In genomic region chr18:77032121-77032758, GRCh38 we compare ENCODE assay signal across 16 cellular contexts.
DNase-seq lines count a peak whose midpoint lies in the region; ATAC-seq and TF ChIP-seq lines count a peak whose summit lies in the region.
"Had no signal": no experiment of that assay in that cellular context is flagged by ENCODE, and none has a peak within 500 bp of the region (broad histone marks: within the 10 kb centered on the region; RNA-seq: fewer than 3 reads in every experiment).

No MANE protein-coding gene starts in this region.

- ATAC-seq in natural killer cell (peak in 2 of 3 donors; percentile 49 to 72), HG03045 (IDR thresholded peaks at IDR 0.05; ENCODE audit: unreplicated experiment) (no peak)
- ATAC-seq: activated CD8-positive, alpha-beta T cell treated with anti-CD3 and anti-CD28 coated beads, Interleukin-2, amount 10 ng/mL, durations not matched to agents 7 days and 5 days; esophagus mucosa had no signal

- H3K36me3 Mint-ChIP-seq in natural killer cell, result peaks cover 10% of the 10 kb centered on the region

- no peaks in the 10 kb centered on the region for H4K20me1 ChIP-seq in osteoblast (ENCODE audit: insufficient read depth, low read length)

- no peaks in the 10 kb centered on the region for H3K36me3 ChIP-seq in osteoblast (ENCODE audit: insufficient read depth, low read length)

- H3K27ac Mint-ChIP-seq in natural killer cell, result peak overlapping the region; percentile 70 to 83
- H3K27ac Mint-ChIP-seq: activated naive CD4-positive, alpha-beta T cell treated with anti-CD3 and anti-CD28 coated beads for 36 hours had no signal

- CTCF ChIA-PET in AG04450 (lab: Charles Lee), result interaction anchor here (1.1 to 1.7 kb wide), 2 partner anchors 32 to 180 kb away, joined by 4 read pairs; no protein-coding TSS in a partner anchor

- no peaks in the 10 kb centered on the region for H3K79me2 ChIP-seq in osteoblast (ENCODE audit: insufficient read depth, low read length)

- peak overlapping the region; percentile 70 for H3K4me3 Mint-ChIP-seq in natural killer cell
- H3K4me3 Mint-ChIP-seq: activated CD8-positive, alpha-beta T cell treated with anti-CD3 and anti-CD28 coated beads, Interleukin-2, amount 10 ng/mL, durations not matched to agents 7 days and 5 days; activated naive CD4-positive, alpha-beta T cell treated with anti-CD3 and anti-CD28 coated beads for 36 hours had no signal

- in situ Hi-C loops in KBM-7 (cut with MboI; ENCODE audit: low pct_unique_long_range_greater_than_20kb, low sequenced_read_pairs), result no loop called here

- H3K4me1 Mint-ChIP-seq in natural killer cell, result peaks cover 64 to 67% of the 10 kb centered on the region in 2 donors

- H3K4me2 ChIP-seq in osteoblast (ENCODE audit: insufficient read depth, low read length), result no peak overlapping the region

- H3K27ac ChIP-seq in AG04450 (ENCODE audit: low read depth, low read length) (peak overlapping the region; percentile 21), caudate nucleus (ENCODE audit: low read depth, low read length) (peak overlapping the region; percentile 74), osteoblast (ENCODE audit: low read depth, low read length) (no peak overlapping the region)
- H3K27ac ChIP-seq: parathyroid adenoma had no signal

- peaks cover 7% of the 10 kb centered on the region for H3K4me1 ChIP-seq in osteoblast (ENCODE audit: insufficient read depth, low read length)

- TF ChIP-seq CTCF in AG04450 (IDR thresholded peaks at IDR 0.05; ENCODE audit: low read depth, low read length) (no peak), natural killer cell (IDR thresholded peaks at IDR 0.05) (no peak), GM20000 (IDR thresholded peaks at IDR 0.05; ENCODE audit: extremely low read depth, missing control alignments) (no peak), osteoblast (IDR thresholded peaks at IDR 0.05; ENCODE audit: extremely low read depth, low read depth, low read length) (no peak)

- intact Hi-C loops in natural killer cell (cut with micrococcal nuclease), result no loop called here

- no peaks in the 10 kb centered on the region for H3K27me3 ChIP-seq in AG04450 (ENCODE audit: control insufficient read depth, insufficient read depth, low read length)
- H3K27me3 ChIP-seq in osteoblast (ENCODE audit: insufficient read depth, low read length), result no peaks in the 10 kb centered on the region

- H3K9me3 Mint-ChIP-seq in natural killer cell, result no peaks in the 10 kb centered on the region
- H3K9me3 Mint-ChIP-seq: activated naive CD4-positive, alpha-beta T cell treated with anti-CD3 and anti-CD28 coated beads for 36 hours had no signal

- no peaks in the 10 kb centered on the region for H3K9me3 ChIP-seq in AG04450 (ENCODE audit: control insufficient read depth, insufficient read depth, low read length)
- no peaks in the 10 kb centered on the region for H3K9me3 ChIP-seq in osteoblast (ENCODE audit: low read depth, low read length)

- DNase-seq in AG04450 (ENCODE audit: low read depth, low spot score) (no peak), KBM-7 (peak; percentile 43), caudate nucleus (lab: John Stamatoyannopoulos, UW) (peak in 1 of 61 donors; percentile 50), natural killer cell (no peak), GM20000 (ENCODE audit: low spot score) (no peak), germinal center (ENCODE audit: low spot score) (no peak), osteoblast (ENCODE audit: insufficient read length, low spot score, missing footprints) (no peak)
- DNase-seq: activated CD8-positive, alpha-beta T cell treated with anti-CD3 and anti-CD28 coated beads, Interleukin-2, amount 10 ng/mL, durations not matched to agents 7 days and 5 days; activated naive CD4-positive, alpha-beta T cell treated with anti-CD3 and anti-CD28 coated beads for 36 hours; KG1; mammary epithelial cell; NCI-H1694 treated with DMSO at 0.1 percent for 48 hours; SHP77 treated with DMSO at 0.1 percent for 48 hours had no signal

- no peaks in the 10 kb centered on the region for H3K27me3 Mint-ChIP-seq in natural killer cell (ENCODE audit: low read depth in 2 of 2)

- H2AFZ ChIP-seq in osteoblast (ENCODE audit: low read length), result no peak overlapping the region
- H2AFZ ChIP-seq: parathyroid adenoma had no signal

- POLR2A ChIA-PET in AG04450 (lab: Yijun Ruan, JAX), result no interaction called here

- no peak overlapping the region for H3K4me3 ChIP-seq in AG04450 (ENCODE audit: low read depth, low read length)
- H3K4me3 ChIP-seq in osteoblast (ENCODE audit: insufficient read depth, low read length), result no peak overlapping the region
